18 cellular contexts compared by ENCODE assay signal in the genomic region with DNA sequence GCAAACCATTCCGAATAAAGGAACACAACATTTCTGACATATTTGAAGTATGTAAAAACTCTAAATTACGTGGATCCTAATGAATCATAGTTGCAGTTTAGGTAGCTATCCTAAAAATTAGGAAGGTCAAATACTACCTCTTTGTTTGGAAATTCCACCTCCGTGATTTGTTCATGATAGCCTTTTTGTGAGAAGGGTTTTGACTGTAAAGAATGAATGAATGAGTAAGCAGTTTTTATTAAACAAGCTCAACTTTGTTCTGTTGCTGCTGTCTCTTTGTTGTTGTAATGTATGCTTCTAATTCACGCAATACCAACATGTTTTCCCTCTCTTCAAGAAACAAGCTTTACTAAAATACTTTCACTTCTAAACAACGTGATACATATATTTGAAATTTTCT.
DNase-seq lines count a peak whose midpoint lies in the region; ATAC-seq, FAIRE-seq and TF ChIP-seq lines count a peak whose summit lies in the region.
"Had no signal": no experiment of that assay in that cellular context is flagged by ENCODE, and none has a peak within 500 bp of the region (broad histone marks: within the 10 kb centered on the region; RNA-seq: fewer than 3 reads in every experiment).

No MANE protein-coding gene starts in this region.

- peak overlapping the region; percentile 12; the same call in 1 of the 2 replicates for H3K4me2 ChIP-seq in IMR-90 (ENCODE audit: low read depth, low read length)
- peak overlapping the region; percentile 48 for H3K4me2 ChIP-seq in mammary epithelial cell (ENCODE audit: insufficient read depth, low read depth, low read length)

- CTCF ChIA-PET in IMR-90 (lab: Yijun Ruan, JAX) (no interaction called here), mammary epithelial cell (lab: Charles Lee; ENCODE audit: low non-redundant PET) (no interaction called here)

- H4K91ac ChIP-seq in IMR-90 (ENCODE audit: insufficient read depth, low read depth, low read length): no peak overlapping the region

- H3K36me3 ChIP-seq in IMR-90 (ENCODE audit: control insufficient read depth, insufficient read depth, low read length) (no peaks in the 10 kb centered on the region), mammary epithelial cell (ENCODE audit: insufficient read depth, low read length) (no peaks in the 10 kb centered on the region)
- H3K36me3 ChIP-seq: HAP-1, neutrophil had no signal

- no CpG with 5 or more reads among the region's 5 CpGs for WGBS in IMR-90 (ENCODE audit: extremely low coverage in 2 of 2, insufficient read length in 1 of 2), 2 experiments
- WGBS in mammary epithelial cell (ENCODE audit: low coverage, missing lambda C conversion rate): 46% methylated on average over 5 of the region's 5 CpGs

- no peak overlapping the region for H3K18ac ChIP-seq in IMR-90 (ENCODE audit: low read depth, low read length)

- H2BK20ac ChIP-seq in IMR-90 (ENCODE audit: low read depth, low read length): no peak overlapping the region

- POLR2A ChIA-PET in IMR-90 (lab: Charles Lee; ENCODE audit: unreplicated experiment): no interaction called here

- no peak overlapping the region for H2AK5ac ChIP-seq in IMR-90 (ENCODE audit: low read depth, low read length)

- no peak for TF ChIP-seq RAD21 in IMR-90 (IDR thresholded peaks at IDR 0.05; ENCODE audit: low read length)

- no peaks in the 10 kb centered on the region for H4K20me1 ChIP-seq in IMR-90 (ENCODE audit: insufficient read depth, low read length)
- H4K20me1 ChIP-seq in mammary epithelial cell (ENCODE audit: insufficient read depth, low read length): no peaks in the 10 kb centered on the region

- DNase-seq in IMR-90 (peak; percentile 39), mammary epithelial cell (peak; percentile 58), myocyte (ENCODE audit: low read depth) (peak; percentile 26), HTR-8/SVneo (ENCODE audit: insufficient read length, low spot score) (no peak), SHP77 treated with DMSO at 0.1 percent for 48 hours (lab: John Stamatoyannopoulos, UW) (no peak), NCI-H1105 (lab: John Stamatoyannopoulos, UW) (no peak)
- DNase-seq: activated B cell treated with CpG ODN at 0.5 μM for 24 hours; activated CD8-positive, alpha-beta T cell treated with anti-CD3 and anti-CD28 coated beads, Interleukin-2, amount 10 ng/mL, durations not matched to agents 7 days and 5 days; C1 segment of cervical spinal cord; effector CD8-positive, alpha-beta T cell; hypothalamus; Kasumi-1; NCI-H1417 treated with DMSO at 0.1 percent for 48 hours; T-cell; testis had no signal

- dilution Hi-C loops in IMR-90 (cut with HindIII; ENCODE audit: low sequenced_read_pairs, unreplicated experiment): no loop called here
- dilution Hi-C loops in mammary epithelial cell (cut with HindIII; ENCODE audit: low sequenced_read_pairs): no loop called here

- no peak overlapping the region for H3K4ac ChIP-seq in IMR-90 (ENCODE audit: low read depth, low read length)

- H3K9me3 ChIP-seq in IMR-90 (ENCODE audit: control insufficient read depth, insufficient read depth, low read length) (no peaks in the 10 kb centered on the region), mammary epithelial cell (replicated peaks; ENCODE audit: insufficient read depth, low read length) (no peaks in the 10 kb centered on the region)
- H3K9me3 ChIP-seq: HAP-1, neutrophil, testis had no signal

- H3K23ac ChIP-seq in IMR-90 (ENCODE audit: low read depth, low read length): no peak overlapping the region

- peaks cover 8% of the 10 kb centered on the region; the same call in 1 of the 2 replicates for H3K4me1 ChIP-seq in IMR-90 (ENCODE audit: control insufficient read depth, insufficient read depth, low read length)
- H3K4me1 ChIP-seq in mammary epithelial cell (ENCODE audit: insufficient read depth, low read length): peaks cover 14% of the 10 kb centered on the region
- H3K4me1 ChIP-seq: testis had no signal

- H3K14ac ChIP-seq in IMR-90 (replicated peaks; ENCODE audit: low read depth, low read length): no peak overlapping the region

- H4K5ac ChIP-seq in IMR-90 (ENCODE audit: low read depth, low read length): no peak overlapping the region

- peak overlapping the region; percentile 95 for H2BK5ac ChIP-seq in IMR-90 (ENCODE audit: low read depth, low read length, poor library complexity, severe bottlenecking)

- in situ Hi-C loops in IMR-90 (cut with MboI; ENCODE audit: low sequenced_read_pairs): loop anchor here (25.0 kb wide), 1 partner anchor 892 kb away; no protein-coding TSS in a partner anchor
- in situ Hi-C loops in mammary epithelial cell (cut with MboI; ENCODE audit: low sequenced_read_pairs in 2 of 2): no loop called here

- H3K9me1 ChIP-seq in IMR-90 (ENCODE audit: insufficient read depth, low read length): no peaks in the 10 kb centered on the region; the same call in 1 of the 2 replicates

- no peaks in the 10 kb centered on the region for H3K79me1 ChIP-seq in IMR-90 (ENCODE audit: low read depth in 1 of 2, low read length in 2 of 2)

- no peak for TF ChIP-seq CTCF in IMR-90 (conservative IDR thresholded peaks at IDR 0.05; ENCODE audit: low read depth, low read length)
- no peak for TF ChIP-seq CTCF in mammary epithelial cell (conservative IDR thresholded peaks at IDR 0.05 in 1 of 2, IDR thresholded peaks at IDR 0.05 in 1 of 2; ENCODE audit: extremely low read depth in 1 of 2, insufficient read depth in 1 of 2, low read depth in 1 of 2, low read length in 2 of 2)

- no peak for ATAC-seq in IMR-90 (ENCODE audit: low read depth)
- no peak for ATAC-seq in HG03039 (IDR thresholded peaks at IDR 0.05; ENCODE audit: unreplicated experiment)
- ATAC-seq: activated CD8-positive, alpha-beta T cell treated with anti-CD3 and anti-CD28 coated beads, Interleukin-2, amount 10 ng/mL, durations not matched to agents 7 days and 5 days; T-cell had no signal

- no TSS peak for BruUV-seq in IMR-90 (replicated peaks; lab: Mats Ljungman, UMichigan)
- BruUV-seq in mammary epithelial cell (replicated peaks; lab: Mats Ljungman, UMichigan): no TSS peak

- H3K27me3 ChIP-seq in IMR-90 (ENCODE audit: control insufficient read depth, insufficient read depth, low read length) (no peaks in the 10 kb centered on the region), mammary epithelial cell (ENCODE audit: insufficient read depth, low read length) (no peaks in the 10 kb centered on the region)
- H3K27me3 ChIP-seq: neutrophil, testis had no signal

- H3K4me3 ChIP-seq in IMR-90 (ENCODE audit: insufficient read depth, low read depth, low read length) (no peak overlapping the region), mammary epithelial cell (replicated peaks in 1 of 3; ENCODE audit: insufficient read depth in 1 of 3, low read depth in 2 of 3, low read length in 3 of 3) (no peak overlapping the region)
- H3K4me3 ChIP-seq: HAP-1, testis had no signal

- no peak for FAIRE-seq in HTR-8/SVneo (lab: Jason Lieb, UNC)

- no peak overlapping the region; a peak in 1 of 4 replicates for H4K8ac ChIP-seq in IMR-90 (ENCODE audit: low read depth in 2 of 2, low read length in 2 of 2)

- peak overlapping the region; percentile 21; the same call in 1 of the 2 replicates for H3K27ac ChIP-seq in IMR-90 (ENCODE audit: insufficient read depth, low read length)
- peak overlapping the region; percentile 7 for H3K27ac ChIP-seq in mammary epithelial cell (ENCODE audit: insufficient read depth, low read depth, low read length)
- H3K27ac ChIP-seq: neutrophil, testis had no signal

- no peak overlapping the region for H2BK15ac ChIP-seq in IMR-90 (ENCODE audit: low read depth, low read length)

- H3K9ac ChIP-seq in IMR-90 (ENCODE audit: low read depth, low read length): no peak overlapping the region
- no peak overlapping the region for H3K9ac ChIP-seq in mammary epithelial cell (ENCODE audit: insufficient read depth, low read length)

- H2BK120ac ChIP-seq in IMR-90 (ENCODE audit: low read depth, low read length): no peak overlapping the region

- H3K56ac ChIP-seq in IMR-90 (ENCODE audit: extremely low read depth, insufficient read depth, low read length): no peak overlapping the region

- intact Hi-C loops in IMR-90 (cut with micrococcal nuclease): loop anchor here (5.0 kb wide), 1 partner anchor 33 kb away; no protein-coding TSS in a partner anchor
- intact Hi-C loops in mammary epithelial cell (cut with micrococcal nuclease): loop anchor here (5.0 kb wide), 1 partner anchor 33 kb away; no protein-coding TSS in a partner anchor

- TF ChIP-seq POLR2A in IMR-90 (IDR thresholded peaks at IDR 0.05; ENCODE audit: low read depth, low read length): no peak

- no peak overlapping the region for H2AK9ac ChIP-seq in IMR-90 (replicated peaks; ENCODE audit: low read depth, low read length, poor library complexity)

- H2AFZ ChIP-seq in IMR-90 (replicated peaks; ENCODE audit: low read length, poor library complexity) (no peak overlapping the region), mammary epithelial cell (ENCODE audit: low read depth, low read length) (peak overlapping the region; percentile 64)

- no peaks in the 10 kb centered on the region for H3K79me2 ChIP-seq in mammary epithelial cell (ENCODE audit: insufficient read depth, low read length)

TF ChIP-seq in IMR-90, 13 proteins besides CTCF, POLR2A, EP300 and RAD21:
- peak; percentile 49; the same call in 1 of the 2 replicates for TF ChIP-seq NFE2L2 (IDR thresholded peaks at IDR 0.05; ENCODE audit: low read depth, low read length)
- TF ChIP-seq, protein P1, sequence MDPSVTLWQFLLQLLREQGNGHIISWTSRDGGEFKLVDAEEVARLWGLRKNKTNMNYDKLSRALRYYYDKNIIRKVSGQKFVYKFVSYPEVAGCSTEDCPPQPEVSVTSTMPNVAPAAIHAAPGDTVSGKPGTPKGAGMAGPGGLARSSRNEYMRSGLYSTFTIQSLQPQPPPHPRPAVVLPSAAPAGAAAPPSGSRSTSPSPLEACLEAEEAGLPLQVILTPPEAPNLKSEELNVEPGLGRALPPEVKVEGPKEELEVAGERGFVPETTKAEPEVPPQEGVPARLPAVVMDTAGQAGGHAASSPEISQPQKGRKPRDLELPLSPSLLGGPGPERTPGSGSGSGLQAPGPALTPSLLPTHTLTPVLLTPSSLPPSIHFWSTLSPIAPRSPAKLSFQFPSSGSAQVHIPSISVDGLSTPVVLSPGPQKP (IDR thresholded peaks at IDR 0.05; ENCODE audit: borderline replicate concordance, low read depth, low read length): no peak
- TF ChIP-seq MAFK (IDR thresholded peaks at IDR 0.05; ENCODE audit: low read depth, low read length): peak; percentile 62
- TF ChIP-seq RFX5 (IDR thresholded peaks at IDR 0.05; ENCODE audit: low read depth, low read length): no peak
- TF ChIP-seq, protein P2, sequence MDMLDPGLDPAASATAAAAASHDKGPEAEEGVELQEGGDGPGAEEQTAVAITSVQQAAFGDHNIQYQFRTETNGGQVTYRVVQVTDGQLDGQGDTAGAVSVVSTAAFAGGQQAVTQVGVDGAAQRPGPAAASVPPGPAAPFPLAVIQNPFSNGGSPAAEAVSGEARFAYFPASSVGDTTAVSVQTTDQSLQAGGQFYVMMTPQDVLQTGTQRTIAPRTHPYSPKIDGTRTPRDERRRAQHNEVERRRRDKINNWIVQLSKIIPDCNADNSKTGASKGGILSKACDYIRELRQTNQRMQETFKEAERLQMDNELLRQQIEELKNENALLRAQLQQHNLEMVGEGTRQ (IDR thresholded peaks at IDR 0.05; ENCODE audit: low read depth, low read length): no peak
- TF ChIP-seq MAZ (IDR thresholded peaks at IDR 0.05; ENCODE audit: borderline replicate concordance, low read depth, low read length): no peak

Comparison
In these comparisons a context has a peak if more than half of its experiments do, and no peak if none do; other contexts are left out.
1. DNase-seq: peak in IMR-90 (single experiment), mammary epithelial cell (single experiment) and myocyte (single experiment); none in HTR-8/SVneo (single experiment), SHP77 treated with DMSO at 0.1 percent for 48 hours (single experiment) and NCI-H1105 (single experiment).